ENCODE assay signal across 30 cellular contexts in the genomic region with DNA sequence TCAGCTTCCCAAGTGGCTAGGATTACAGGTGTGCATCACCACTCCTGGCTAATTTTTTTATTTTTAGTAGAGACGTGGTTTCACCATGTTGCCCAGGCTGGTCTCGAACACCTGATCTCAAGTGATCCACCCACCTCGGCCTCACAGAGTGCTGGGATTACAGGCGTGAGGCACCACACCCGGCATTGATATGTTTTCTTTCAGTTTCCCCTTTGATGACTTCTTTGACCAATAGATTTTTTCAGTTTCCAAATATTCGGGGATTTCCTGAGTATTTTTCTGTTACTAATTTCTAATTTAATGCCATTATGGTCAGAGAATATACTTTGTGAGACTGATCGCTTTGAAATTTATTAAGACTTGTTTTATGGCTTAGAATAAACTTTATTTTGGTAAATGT.
"Had no signal": no experiment of that assay in that cellular context is flagged by ENCODE, and none has a peak within 500 bp of the region (broad histone marks: within the 10 kb centered on the region; RNA-seq: fewer than 3 reads in every experiment).

No MANE protein-coding gene starts in this region.

- H3K36me3 ChIP-seq: adrenal gland, brain microvascular endothelial cell, breast epithelium had no signal

- H3K9me3 ChIP-seq: adrenal gland, body of pancreas, breast epithelium had no signal

- H3K4me3 ChIP-seq: adrenal gland, body of pancreas, breast epithelium had no signal

- ATAC-seq: activated CD8-positive, alpha-beta T cell treated with anti-CD3 and anti-CD28 coated beads for 36 hours; activated naive CD4-positive, alpha-beta T cell treated with anti-CD3 and anti-CD28 coated beads, Interleukin-2, amount 50 U/mL, for 72 hours; activated T-cell treated with anti-CD3 and anti-CD28 coated beads, Interleukin-2, amount 50 U/mL, for 4 hours; activated T-cell treated with anti-CD3 and anti-CD28 coated beads, Interleukin-2, amount 50 U/mL, for 72 hours; activated T-helper 17 cell treated with anti-CD3 and anti-CD28 coated beads, Interleukin-2, amount 50 U/mL, for 72 hours; body of pancreas had no signal

- H3K27ac ChIP-seq: adrenal gland, body of pancreas, brain microvascular endothelial cell, breast epithelium, VCaP had no signal

- H3K4me1 ChIP-seq: adrenal gland, body of pancreas, breast epithelium had no signal

- H3K27me3 ChIP-seq: adrenal gland, body of pancreas, brain microvascular endothelial cell, breast epithelium had no signal

- DNase-seq: activated B cell treated with CpG ODN at 0.5 μM for 24 hours; activated CD4-positive, alpha-beta memory T cell treated with anti-CD3 and anti-CD28 coated beads for 36 hours; activated CD4-positive, alpha-beta T cell treated with anti-CD3 and anti-CD28 coated beads for 4 hours; activated CD4-positive, alpha-beta T cell treated with anti-CD3 and anti-CD28 coated beads, Interleukin-2, amount 10 ng/mL, durations not matched to agents 24 days and 14 days; activated CD4-positive, alpha-beta T cell treated with anti-CD3 and anti-CD28 coated beads, Interleukin-2, amount 50 U/mL, for 1 hour; activated CD4-positive, alpha-beta T cell treated with anti-CD3 and anti-CD28 coated beads, Interleukin-2, amount 50 U/mL, for 4 hours; activated CD4-positive, CD25-positive, alpha-beta regulatory T cell treated with anti-CD3 and anti-CD28 coated beads, Interleukin-2, amount 50 U/mL, for 72 hours; activated CD8-positive, alpha-beta memory T cell treated with anti-CD3 and anti-CD28 coated beads, Interleukin-2, amount 50 U/mL, for 4 hours; activated CD8-positive, alpha-beta T cell treated with anti-CD3 and anti-CD28 coated beads for 36 hours; activated effector memory CD4-positive, alpha-beta T cell treated with anti-CD3 and anti-CD28 coated beads, Interleukin-2, amount 50 U/mL, for 16 hours; activated gamma-delta T cell treated with Interleukin-2 at 50 U/mL for 16 hours; activated naive CD4-positive, alpha-beta T cell; activated naive CD4-positive, alpha-beta T cell treated with anti-CD3 and anti-CD28 coated beads for 36 hours; activated naive CD4-positive, alpha-beta T cell treated with anti-CD3 and anti-CD28 coated beads, Interleukin-2, amount 50 U/mL, for 16 hours; activated naive CD8-positive, alpha-beta T cell treated with anti-CD3 and anti-CD28 coated beads for 36 hours; activated T-cell treated with anti-CD3 and anti-CD28 coated beads for 4 hours; activated T-cell treated with anti-CD3 and anti-CD28 coated beads, Interleukin-2, amount 50 U/mL, for 1 hour; activated T-cell treated with anti-CD3 and anti-CD28 coated beads, Interleukin-2, amount 50 U/mL, for 4 hours; activated T-cell treated with anti-CD3 and anti-CD28 coated beads, Interleukin-2, amount 50 U/mL, for 72 hours; adrenal gland; amniotic stem cell; aorta; body of pancreas; brain microvascular endothelial cell; central memory CD4-positive, alpha-beta T cell; T-helper 9 cell had no signal
